8 cellular contexts compared by ENCODE assay signal in genomic region chr2:30266051-30266621, GRCh38. TPM values are rescaled to one million over a fixed set of nuclear protein-coding genes. Genes with fewer than 3 reads are reported as not detected.
DNase-seq lines count a peak whose midpoint lies in the region; TF ChIP-seq lines count a peak whose summit lies in the region.

No MANE protein-coding gene starts in this region.

- no peak for TF ChIP-seq POLR2A in esophagus muscularis mucosa (IDR thresholded peaks at IDR 0.05; ENCODE audit: low read depth)

- peaks cover 10 to 23% (median 18%) of the 10 kb centered on the region in 4 donors for H3K4me1 ChIP-seq in esophagus muscularis mucosa

- TF ChIP-seq CTCF in HFFc6 (IDR thresholded peaks at IDR 0.05), result no peak
- TF ChIP-seq CTCF in esophagus muscularis mucosa (IDR thresholded peaks at IDR 0.05), result no peak
- TF ChIP-seq CTCF in foreskin fibroblast (IDR thresholded peaks at IDR 0.05; ENCODE audit: low read depth, low read length), result no peak
- no peak for TF ChIP-seq CTCF in GM13977 (IDR thresholded peaks at IDR 0.05; ENCODE audit: extremely low read depth, insufficient read depth, missing control alignments)

- H3K36me3 ChIP-seq in esophagus muscularis mucosa, result no peaks in the 10 kb centered on the region

- WGBS in esophagus muscularis mucosa, result 94% methylated on average over 3 of the region's 7 CpGs

- TF ChIP-seq EP300 in esophagus muscularis mucosa (IDR thresholded peaks at IDR 0.05), result no peak

- intact Hi-C loops in esophagus muscularis mucosa (cut with DNase I), result no loop called here

- peak overlapping the region; percentile 16 for H3K27ac Mint-ChIP-seq in HFFc6

- in situ Hi-C loops in GM13977 (cut with MboI; ENCODE audit: low pct_unique_long_range_greater_than_20kb, low sequenced_read_pairs, unreplicated experiment), result no loop called here

- H3K4me3 ChIP-seq in esophagus muscularis mucosa (no peak overlapping the region), foreskin fibroblast (ENCODE audit: low read depth in 1 of 2, low read length in 2 of 2) (no peak overlapping the region)

- DNase-seq in HFFc6, result no peak
- DNase-seq in activated CD4-positive, alpha-beta T cell treated with anti-CD3 and anti-CD28 coated beads for 1 hour, result peak; percentile 41
- peak; percentile 62 for DNase-seq in effector CD4-positive, alpha-beta T cell
- peak; percentile 53 for DNase-seq in stimulated activated CD4-positive, alpha-beta T cell treated with anti-CD3 and anti-CD28 coated beads, Interleukin-4, amount 100 ng/mL, for 24 hours
- DNase-seq in esophagus muscularis mucosa (ENCODE audit: extremely low spot score), result no peak
- no peak for DNase-seq in foreskin fibroblast
- no peak for DNase-seq in GM13977 (ENCODE audit: low spot score)
- no peak for DNase-seq in NCI-H2171 treated with DMSO at 0.1 percent for 48 hours (lab: John Stamatoyannopoulos, UW)

- peak overlapping the region; percentile 48; the same call in 1 of the 2 replicates for H3K4me3 Mint-ChIP-seq in HFFc6

- no peaks in the 10 kb centered on the region for H3K27me3 Mint-ChIP-seq in HFFc6 (ENCODE audit: insufficient read depth)

- peaks cover 0 to 4% (median 0%) of the 10 kb centered on the region in 4 donors for H3K9me3 ChIP-seq in esophagus muscularis mucosa

- peaks cover 9% of the 10 kb centered on the region; the same call in 1 of the 2 replicates for H3K36me3 Mint-ChIP-seq in HFFc6 (ENCODE audit: low read depth)

- H3K9me3 Mint-ChIP-seq in HFFc6, result peaks cover 10% of the 10 kb centered on the region

- H3K27ac ChIP-seq in esophagus muscularis mucosa (replicated peaks in 1 of 4), result peak overlapping the region in 2 of 4 donors; percentile 23 to 39

- H3K27me3 ChIP-seq in esophagus muscularis mucosa, result no peaks in the 10 kb centered on the region

- peaks cover 18% of the 10 kb centered on the region for H3K4me1 Mint-ChIP-seq in HFFc6 (ENCODE audit: low read depth)

RNA-seq across cellular contexts. Expression of gene LBH, which starts 34.8 kb away (rescaled TPM):
- 10 to 100 TPM; 24.4 to 99.2 (median 92.8) TPM for total RNA-seq in HFFc6 (2021; fragmentation: NEBNext Ultra II Directional; extraction: Animal tissue kit (Norgen Biotek cat#: 25700))
- total RNA-seq in esophagus muscularis mucosa, result 1,000 to 10,000 TPM in 1 of 4 donors, 100 to 1,000 TPM in 3; 120 to 1,007 (median 283) TPM

Comparison
In these comparisons a context has a peak if more than half of its experiments do, and no peak if none do; other contexts are left out.
1. DNase-seq: peak in activated CD4-positive, alpha-beta T cell treated with anti-CD3 and anti-CD28 coated beads for 1 hour (single experiment), effector CD4-positive, alpha-beta T cell (single experiment) and stimulated activated CD4-positive, alpha-beta T cell treated with anti-CD3 and anti-CD28 coated beads, Interleukin-4, amount 100 ng/mL, for 24 hours (single experiment); none in HFFc6 (single experiment), esophagus muscularis mucosa (single experiment), foreskin fibroblast (0 of 2), GM13977 (single experiment) and NCI-H2171 treated with DMSO at 0.1 percent for 48 hours (single experiment).